In genomic region chr3:58021072-58021959, GRCh38 we compare ENCODE assay signal across 9 cellular contexts. TPM values are rescaled to one million over a fixed set of nuclear protein-coding genes. Genes with fewer than 3 reads are reported as not detected.
DNase-seq lines count a peak whose midpoint lies in the region; ATAC-seq, FAIRE-seq and TF ChIP-seq lines count a peak whose summit lies in the region.
"Had no signal": no experiment of that assay in that cellular context is flagged by ENCODE, and none has a peak within 500 bp of the region (broad histone marks: within the 10 kb centered on the region; RNA-seq: fewer than 3 reads in every experiment).

No MANE protein-coding gene starts in this region.

- no peaks in the 10 kb centered on the region for H3K36me3 Mint-ChIP-seq in activated naive CD8-positive, alpha-beta T cell
- no peaks in the 10 kb centered on the region for H3K36me3 Mint-ChIP-seq in activated naive CD8-positive, alpha-beta T cell treated with anti-CD3 and anti-CD28 coated beads, Interleukin-2, amount 50 U/mL, for 24 hours (ENCODE audit: low read depth)
- peaks cover 17% of the 10 kb centered on the region for H3K36me3 Mint-ChIP-seq in MCF 10A (ENCODE audit: insufficient read depth, unreplicated experiment)

- peaks cover 99% of the 10 kb centered on the region for H3K79me2 ChIP-seq in HepG2 (ENCODE audit: insufficient read depth, low read length)

- no peak overlapping the region for H2AFZ ChIP-seq in HepG2 (ENCODE audit: low read length)

- H4K20me1 ChIP-seq in HepG2 (ENCODE audit: insufficient read depth, low read length): peaks cover 76% of the 10 kb centered on the region

- peak overlapping the region; percentile 46 for H3K9ac ChIP-seq in HepG2 (ENCODE audit: insufficient read depth, low read depth, low read length)

- BruUV-seq in MCF 10A (replicated peaks; lab: Mats Ljungman, UMichigan) (no TSS peak), HepG2 (replicated peaks; lab: Mats Ljungman, UMichigan) (no TSS peak)

- peaks cover 0 to 5% of the 10 kb centered on the region in 2 experiments; a peak in 1 of 5 replicates for H3K36me3 ChIP-seq in HepG2 (replicated peaks in 1 of 2; ENCODE audit: control insufficient read depth in 1 of 2, insufficient read depth in 2 of 2, low read length in 2 of 2)
- no peaks in the 10 kb centered on the region for H3K36me3 ChIP-seq in uterus

- H3K9me3 Mint-ChIP-seq in activated naive CD8-positive, alpha-beta T cell (ENCODE audit: low read depth): no peaks in the 10 kb centered on the region
- H3K9me3 Mint-ChIP-seq in activated naive CD8-positive, alpha-beta T cell treated with anti-CD3 and anti-CD28 coated beads, Interleukin-2, amount 50 U/mL, for 24 hours: no peaks in the 10 kb centered on the region
- no peaks in the 10 kb centered on the region for H3K9me3 Mint-ChIP-seq in MCF 10A (ENCODE audit: unreplicated experiment)

- TF ChIP-seq CTCF in MCF 10A (IDR thresholded peaks at IDR 0.05; ENCODE audit: unreplicated experiment) (no peak), HepG2 (CRISPR knock-in tag; IDR thresholded peaks at IDR 0.05) (peak; percentile 42), uterus (IDR thresholded peaks at IDR 0.05) (no peak)

- no peak for ATAC-seq in activated naive CD8-positive, alpha-beta T cell treated with anti-CD3 and anti-CD28 coated beads, Interleukin-2, amount 50 U/mL, for 24 hours
- ATAC-seq in HepG2: peak; percentile 74
- ATAC-seq in GM18873 (IDR thresholded peaks at IDR 0.05; ENCODE audit: low FRiP score, unreplicated experiment): no peak

- H3K27ac ChIP-seq in HepG2 (ENCODE audit: extremely low read length, insufficient read depth, low read length) (peak overlapping the region; percentile 69), uterus (peak overlapping the region; percentile 83 to 90), caudate nucleus (ENCODE audit: low read depth, low read length) (no peak overlapping the region)

- peak overlapping the region in 1 of 3 experiments; percentile 51; a peak in 2 of 6 replicates for H3K4me3 ChIP-seq in HepG2 (replicated peaks in 1 of 3; ENCODE audit: insufficient read depth in 1 of 3, low read depth in 2 of 3, low read length in 3 of 3)
- H3K4me3 ChIP-seq in uterus: no peak overlapping the region

- no peaks in the 10 kb centered on the region for H3K27me3 ChIP-seq in HepG2 (ENCODE audit: control insufficient read depth in 1 of 2, insufficient read depth in 2 of 2, low read length in 2 of 2)
- no peaks in the 10 kb centered on the region for H3K27me3 ChIP-seq in uterus

- DNase-seq in activated naive CD8-positive, alpha-beta T cell treated with anti-CD3 and anti-CD28 coated beads, Interleukin-2, amount 50 U/mL, for 24 hours: no peak
- DNase-seq in MCF 10A (ENCODE audit: unreplicated experiment) (peak; percentile 68), HepG2 (ENCODE audit: low spot score) (peak; percentile 84), uterus (no peak), caudate nucleus (lab: John Stamatoyannopoulos, UW) (no peak), Kasumi-1 (lab: John Stamatoyannopoulos, UW) (no peak)

- TF ChIP-seq POLR2A in HepG2 (IDR thresholded peaks at IDR 0.05; ENCODE audit: insufficient read depth in 1 of 2, low read depth in 2 of 2, low read length in 2 of 2): peak in 1 of 2 experiments; percentile 29; a peak in 1 of 4 replicates
- no peak for TF ChIP-seq POLR2A in uterus (IDR thresholded peaks at IDR 0.05)

- peak; percentile 94 for FAIRE-seq in HepG2 (lab: Jason Lieb, UNC)
- FAIRE-seq: HTR-8/SVneo had no signal

- intact Hi-C loops in MCF 10A (cut with micrococcal nuclease) (no loop called here), HepG2 (cut with micrococcal nuclease; ENCODE audit: unreplicated experiment) (loop anchor here (2.0 to 5.0 kb wide), 3 partner anchors 36 to 81 kb away; no protein-coding TSS in a partner anchor), uterus (cut with DNase I; ENCODE audit: low total_unique reads) (no loop called here)

- POLR2A ChIA-PET in MCF 10A (lab: Yijun Ruan, JAX) (interaction anchor here (1.5 to 5.0 kb wide), 7 partner anchors 9 to 48 kb away, joined by 4 to 33 read pairs (median 12); partner anchors contain the start of gene FLNB), HepG2 (lab: Yijun Ruan, JAX) (interaction anchor here (0.6 to 3.0 kb wide), 8 partner anchors 12 to 81 kb away, joined by 3 to 13 read pairs (median 5); partner anchors contain the start of gene FLNB)

- peaks cover 48% of the 10 kb centered on the region for H3K4me1 Mint-ChIP-seq in activated naive CD8-positive, alpha-beta T cell (ENCODE audit: low read depth)
- peaks cover 45% of the 10 kb centered on the region for H3K4me1 Mint-ChIP-seq in activated naive CD8-positive, alpha-beta T cell treated with anti-CD3 and anti-CD28 coated beads, Interleukin-2, amount 50 U/mL, for 24 hours
- peaks cover 55% of the 10 kb centered on the region for H3K4me1 Mint-ChIP-seq in MCF 10A (ENCODE audit: insufficient read depth, unreplicated experiment)

- H3K27me3 Mint-ChIP-seq in activated naive CD8-positive, alpha-beta T cell: no peaks in the 10 kb centered on the region
- no peaks in the 10 kb centered on the region for H3K27me3 Mint-ChIP-seq in activated naive CD8-positive, alpha-beta T cell treated with anti-CD3 and anti-CD28 coated beads, Interleukin-2, amount 50 U/mL, for 24 hours
- no peaks in the 10 kb centered on the region for H3K27me3 Mint-ChIP-seq in MCF 10A (ENCODE audit: insufficient read depth, unreplicated experiment)

- TF ChIP-seq EP300 in HepG2 (IDR thresholded peaks at IDR 0.05; ENCODE audit: low read depth in 2 of 2, low read length in 2 of 2): peak in 1 of 2 experiments; percentile 80; a peak in 2 of 4 replicates
- no peak for TF ChIP-seq EP300 in HepG2 (CRISPR knock-in tag; IDR thresholded peaks at IDR 0.05; ENCODE audit: borderline replicate concordance)

- H3K4me2 ChIP-seq in HepG2 (ENCODE audit: low read depth, low read length): peak overlapping the region; percentile 72

- in situ Hi-C loops in HepG2 (cut with HindIII; ENCODE audit: extremely low pct_ligation_motif_present, low pct_unique_long_range_greater_than_20kb): no loop called here

- H3K9me3 ChIP-seq in HepG2 (ENCODE audit: low read length): no peaks in the 10 kb centered on the region
- H3K9me3 ChIP-seq in uterus: no peaks in the 10 kb centered on the region

- H3K4me1 ChIP-seq in HepG2 (ENCODE audit: insufficient read depth, low read length) (peaks cover 100% of the 10 kb centered on the region), uterus (peaks cover 0 to 24% of the 10 kb centered on the region in 2 donors)

- CTCF ChIA-PET in MCF 10A (lab: Yijun Ruan, JAX) (interaction anchor here (0.8 to 6.2 kb wide), 7 partner anchors 9 to 72 kb away, joined by 3 to 47 read pairs (median 9); partner anchors contain the start of gene FLNB), HepG2 (lab: Yijun Ruan, JAX; ENCODE audit: low intra/inter-chr PET ratio, low total read pairs) (no interaction called here)

- WGBS in HepG2 (ENCODE audit: low lambda C conversion rate): 41% methylated on average over 6 of the region's 8 CpGs

- TF ChIP-seq RAD21 in HepG2 (CRISPR knock-in tag; IDR thresholded peaks at IDR 0.05): peak; percentile 11; the same call in 1 of the 2 replicates

- no peak overlapping the region for H3K4me3 Mint-ChIP-seq in activated naive CD8-positive, alpha-beta T cell
- H3K4me3 Mint-ChIP-seq in activated naive CD8-positive, alpha-beta T cell treated with anti-CD3 and anti-CD28 coated beads, Interleukin-2, amount 50 U/mL, for 24 hours: no peak overlapping the region
- no peak overlapping the region for H3K4me3 Mint-ChIP-seq in MCF 10A (ENCODE audit: unreplicated experiment)

- H3K27ac Mint-ChIP-seq in activated naive CD8-positive, alpha-beta T cell: peak overlapping the region; percentile 58
- no peak overlapping the region for H3K27ac Mint-ChIP-seq in activated naive CD8-positive, alpha-beta T cell treated with anti-CD3 and anti-CD28 coated beads, Interleukin-2, amount 50 U/mL, for 24 hours
- H3K27ac Mint-ChIP-seq in MCF 10A (ENCODE audit: low read depth, unreplicated experiment): peak overlapping the region; percentile 80

TF ChIP-seq in HepG2, 621 proteins besides CTCF, POLR2A, EP300 and RAD21 (continues in another document):
- 0 out of 2 replicates have a peak, but pooled peaks have one; percentile 16 for TF ChIP-seq MIER3 (CRISPR knock-in tag; IDR thresholded peaks at IDR 0.05; ENCODE audit: borderline replicate concordance)

RNA-seq across cellular contexts. Expression of gene FLNB, which starts 13.1 kb away (rescaled TPM):
- total RNA-seq in MCF 10A (2022) (580 and 593 TPM in 2 replicates), HepG2 (2016; rRNA removed; fragmentation: Illumina TruSeq; extraction: Trizol) (48.8 and 130 TPM in 2 replicates), uterus (100 to 1,000 TPM in 3 of 4 donors, 10 to 100 TPM in 1; 52.4 to 283 (median 148) TPM)
- 13.1 and 13.3 TPM in 2 replicates for total RNA-seq in HepG2 (2016; cell fraction: cytosol; rRNA removed; fragmentation: Illumina TruSeq; extraction: Trizol; ENCODE audit: low read depth)
- total RNA-seq in HepG2 (2016; cell fraction: insoluble cytoplasmic fraction; rRNA removed; fragmentation: Illumina TruSeq; extraction: Trizol): 39.2 and 136 TPM in 2 replicates
- total RNA-seq in HepG2 (2016; cell fraction: membrane; rRNA removed; fragmentation: Illumina TruSeq; extraction: Trizol): 18.9 and 22.5 TPM in 2 replicates
- 211 and 228 TPM in 2 replicates for total RNA-seq in HepG2 (2016; cell fraction: nucleus; rRNA removed; fragmentation: Illumina TruSeq; extraction: Trizol)
- 106 and 126 TPM in 2 replicates for polyA plus RNA-seq in HepG2 (2011; rRNA removed)
- 92.4 and 98.4 TPM in 2 replicates for polyA plus RNA-seq in HepG2 (2011; cell fraction: cytosol; rRNA removed)
- polyA plus RNA-seq in HepG2 (2011; cell fraction: nucleus; rRNA removed): 739 and 796 TPM in 2 replicates
- polyA plus RNA-seq in HepG2 (2012): 198 and 216 TPM in 2 replicates
- 8.9 and 9.6 TPM in 2 replicates for polyA plus RNA-seq in HepG2 (2016; cell fraction: cytosol; fragmentation: Illumina TruSeq; extraction: Trizol; ENCODE audit: low read depth)
- 41.9 and 44.7 TPM in 2 replicates for polyA plus RNA-seq in HepG2 (2016; cell fraction: insoluble cytoplasmic fraction; fragmentation: Illumina TruSeq; extraction: Trizol; ENCODE audit: low read depth)
- polyA plus RNA-seq in HepG2 (2016; cell fraction: membrane; fragmentation: Illumina TruSeq; extraction: Trizol; ENCODE audit: low read depth): 15.4 and 16.3 TPM in 2 replicates
- 270 and 279 TPM in 2 replicates for polyA plus RNA-seq in HepG2 (2016; cell fraction: nucleus; fragmentation: Illumina TruSeq; extraction: Trizol; ENCODE audit: insufficient read depth, low read depth)
- 277 and 558 TPM in 2 replicates for polyA minus RNA-seq in HepG2 (2011; rRNA and poly(A)+ RNA removed; ENCODE audit: low replicate concordance)
- polyA minus RNA-seq in HepG2 (2011; cell fraction: cytosol; rRNA and poly(A)+ RNA removed): 259 and 274 TPM in 2 replicates
- 831 and 1,056 TPM in 2 replicates for polyA minus RNA-seq in HepG2 (2011; cell fraction: nucleus; rRNA and poly(A)+ RNA removed)

Comparison
In these comparisons a context has a peak if more than half of its experiments do, and no peak if none do; other contexts are left out.
1. DNase-seq: peak in MCF 10A (single experiment) and HepG2 (single experiment); none in activated naive CD8-positive, alpha-beta T cell treated with anti-CD3 and anti-CD28 coated beads, Interleukin-2, amount 50 U/mL, for 24 hours (single experiment), uterus (0 of 2), caudate nucleus (0 of 61) and Kasumi-1 (0 of 2).